8 cellular contexts compared by ENCODE assay signal in genomic region chr6:99520855-99521556, GRCh38. TPM values are rescaled to one million over a fixed set of nuclear protein-coding genes. Genes with fewer than 3 reads are reported as not detected.
A peak's percentile ranks its signal among the peaks of the same experiment; 100 is the strongest.
DNase-seq lines count a peak whose midpoint lies in the region; ATAC-seq and TF ChIP-seq lines count a peak whose summit lies in the region.

No MANE protein-coding gene starts in this region.

- H3K4me3 Mint-ChIP-seq in activated B cell treated with CpG ODN at 0.5 μM for 24 hours = peak overlapping the region; percentile 99

- H3K27me3 Mint-ChIP-seq in activated B cell treated with CpG ODN at 0.5 μM for 24 hours = no peaks in the 10 kb centered on the region

- H3K4me3 ChIP-seq in cardiac fibroblast (replicated peaks in 1 of 2; ENCODE audit: low read depth in 2 of 2, low read length in 2 of 2) = peak overlapping the region; percentile 85 to 95

- H3K4me1 Mint-ChIP-seq in activated B cell treated with CpG ODN at 0.5 μM for 24 hours = peaks cover 41% of the 10 kb centered on the region

- H3K27ac Mint-ChIP-seq in activated B cell treated with CpG ODN at 0.5 μM for 24 hours = peak overlapping the region; percentile 97

- no peaks in the 10 kb centered on the region for H3K9me3 Mint-ChIP-seq in activated B cell treated with CpG ODN at 0.5 μM for 24 hours

- intact Hi-C loops in activated B cell treated with CpG ODN at 0.5 μM for 24 hours (cut with micrococcal nuclease) = loop anchor here (1.0 to 2.0 kb wide), 6 partner anchors 37 to 225 kb away; partner anchors contain the start of genes CCNC and PNISR

- peaks cover 10% of the 10 kb centered on the region for H3K36me3 Mint-ChIP-seq in activated B cell treated with CpG ODN at 0.5 μM for 24 hours (ENCODE audit: low read depth)

- ATAC-seq in GM19023 (IDR thresholded peaks at IDR 0.05; ENCODE audit: unreplicated experiment) (peak; percentile 98), HG03175 (IDR thresholded peaks at IDR 0.05; ENCODE audit: unreplicated experiment) (peak; percentile 97), activated B cell treated with CpG ODN at 0.5 μM for 24 hours (ENCODE audit: low read depth) (peak; percentile 86)

- POLR2A ChIA-PET in activated B cell treated with CpG ODN at 0.5 μM for 24 hours (lab: Charles Lee) = interaction anchor here (0.5 to 4.4 kb wide), 6 partner anchors 36 to 224 kb away, joined by 3 to 27 read pairs (median 7); partner anchors contain the start of genes CCNC and PNISR

- DNase-seq in Ammon's horn (ENCODE audit: low spot score) = peak; percentile 92
- DNase-seq in NCI-H2227 treated with DMSO at 0.1 percent for 48 hours (lab: John Stamatoyannopoulos, UW) = peak; percentile 69
- peak; percentile 71 for DNase-seq in activated B cell treated with CpG ODN at 0.5 μM for 24 hours
- peak; percentile 86 to 87 for DNase-seq in cardiac fibroblast (ENCODE audit: low read depth in 2 of 2)
- peak; percentile 83 for DNase-seq in inferior parietal cortex (ENCODE audit: extremely low spot score)
- peak; percentile 31 to 56 for DNase-seq in stimulated activated CD4-positive, alpha-beta T cell treated with anti-CD3 and anti-CD28 coated beads, Interleukin-12 subunit alpha, Interleukin-12 subunit beta, amount 100 ng/mL, for 24 hours (ENCODE audit: low read depth in 2 of 2)

- CTCF ChIA-PET in activated B cell treated with CpG ODN at 0.5 μM for 24 hours (lab: Charles Lee) = interaction anchor here (1.3 kb wide), 1 partner anchor 53 kb away, joined by 4 read pairs; no protein-coding TSS in a partner anchor

- TF ChIP-seq CTCF in activated B cell treated with CpG ODN at 0.5 μM for 24 hours (IDR thresholded peaks at IDR 0.05) = peak; percentile 33
- peak; percentile 89 for TF ChIP-seq CTCF in cardiac fibroblast (IDR thresholded peaks at IDR 0.05; ENCODE audit: low read depth, low read length)

RNA-seq across cellular contexts. Expression of gene USP45, which starts 5.8 kb away (rescaled TPM):
- total RNA-seq in activated B cell treated with CpG ODN at 0.5 μM for 24 hours = 25.2 and 25.3 TPM in 2 replicates

RNA-seq across cellular contexts. Expression of gene CCNC, which starts 47.5 kb away (rescaled TPM):
- 50.4 and 51.6 TPM in 2 replicates for total RNA-seq in activated B cell treated with CpG ODN at 0.5 μM for 24 hours

Comparison
In these comparisons a context has a peak if more than half of its experiments do, and no peak if none do; other contexts are left out.
1. Peak in every context shown above with its lines: DNase-seq, ATAC-seq and H3K4me3 ChIP-seq.